Comparison of ENCODE assay signal across 14 cellular contexts in the genomic region with DNA sequence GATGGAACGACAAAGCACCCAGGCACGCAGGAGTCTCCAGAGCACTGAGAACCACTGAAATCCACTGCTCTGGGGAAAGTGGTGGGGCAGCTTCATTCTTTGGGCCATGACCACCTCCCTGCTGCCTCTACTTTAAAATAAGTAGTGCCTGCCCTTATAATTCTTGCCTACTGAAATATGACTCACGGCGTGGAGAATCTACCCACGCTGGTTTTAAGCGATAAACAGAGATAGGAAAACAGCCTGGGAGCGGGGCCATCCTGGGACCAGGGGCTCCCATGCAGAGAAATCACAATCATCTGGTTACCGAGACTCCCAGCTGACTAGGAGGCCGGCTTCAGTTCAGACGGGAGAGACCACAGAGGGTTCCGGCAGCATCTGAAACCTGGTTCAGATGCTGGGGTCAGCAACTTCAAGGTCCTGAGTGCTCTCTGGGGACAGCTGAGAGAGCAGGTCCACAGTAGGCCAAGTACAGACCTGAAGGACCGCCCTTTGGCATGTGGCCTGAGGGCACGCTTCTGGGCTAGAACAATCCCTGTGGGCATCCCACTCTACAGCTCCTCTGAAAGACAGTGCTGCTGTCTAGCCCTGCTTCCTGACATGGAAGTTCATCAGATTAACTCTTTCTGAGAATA. TPM values are rescaled to one million over a fixed set of nuclear protein-coding genes. Genes with fewer than 3 reads are reported as not detected.
DNase-seq lines count a peak whose midpoint lies in the region; ATAC-seq, FAIRE-seq and TF ChIP-seq lines count a peak whose summit lies in the region.
"Had no signal": no experiment of that assay in that cellular context is flagged by ENCODE, and none has a peak within 500 bp of the region (broad histone marks: within the 10 kb centered on the region; RNA-seq: fewer than 3 reads in every experiment).

No MANE protein-coding gene starts in this region.

- whole genome bisulfite sequencing in HepG2 (ENCODE audit: low lambda C conversion rate) = 99% methylated on average over 10 of the region's 13 CpGs

- H2AFZ ChIP-seq in MM.1S (ENCODE audit: low read length) (no peak overlapping the region), HepG2 (ENCODE audit: low read length) (no peak overlapping the region)

- H3F3A ChIP-seq in MM.1S (ENCODE audit: insufficient read depth, low read length) = peaks cover 12% of the 10 kb centered on the region

- POLR2A ChIA-PET in HepG2 (lab: Yijun Ruan, JAX) = no interaction called here

- H3K27ac ChIP-seq in MM.1S (ENCODE audit: low read length) (peak overlapping the region; percentile 48; the same call in 1 of the 2 replicates), caudate nucleus (ENCODE audit: low read depth, low read length) (peak overlapping the region; percentile 52), HepG2 (ENCODE audit: extremely low read length, insufficient read depth, low read length) (peak overlapping the region; percentile 10), subcutaneous abdominal adipose tissue (ENCODE audit: low read depth, low read length) (peak overlapping the region; percentile 25)

- intact Hi-C loops in HepG2 (cut with micrococcal nuclease; ENCODE audit: unreplicated experiment) = no loop called here

- H4K20me1 ChIP-seq in MM.1S (ENCODE audit: insufficient read depth, low read length) = no peaks in the 10 kb centered on the region
- H4K20me1 ChIP-seq in HepG2 (ENCODE audit: insufficient read depth, low read length) = peaks cover 4% of the 10 kb centered on the region; the same call in 1 of the 2 replicates

- H3K9me3 ChIP-seq in MM.1S (replicated peaks; ENCODE audit: insufficient read depth, low read length) = no peaks in the 10 kb centered on the region
- H3K9me3 ChIP-seq in HepG2 (ENCODE audit: low read length) = no peaks in the 10 kb centered on the region
- H3K9me3 ChIP-seq in subcutaneous abdominal adipose tissue (ENCODE audit: control insufficient read depth in 5 of 5, low read length in 5 of 5) = no peaks in the 10 kb centered on the region
- H3K9me3 ChIP-seq: Caco-2, Peyer's patch had no signal

- no peak overlapping the region for H3K9ac ChIP-seq in MM.1S (ENCODE audit: low read length)
- no peak overlapping the region for H3K9ac ChIP-seq in HepG2 (ENCODE audit: insufficient read depth, low read depth, low read length)
- peak overlapping the region in 1 of 5 donors; percentile 10 for H3K9ac ChIP-seq in subcutaneous abdominal adipose tissue (ENCODE audit: low read length in 5 of 5)

- no peak overlapping the region for H3K4me3 ChIP-seq in MM.1S (ENCODE audit: low read length)
- no peak overlapping the region for H3K4me3 ChIP-seq in HepG2 (replicated peaks in 1 of 3; ENCODE audit: insufficient read depth in 1 of 3, low read depth in 2 of 3, low read length in 3 of 3)
- H3K4me3 ChIP-seq in subcutaneous abdominal adipose tissue (ENCODE audit: low read depth in 1 of 5, low read length in 5 of 5) = no peak overlapping the region
- H3K4me3 ChIP-seq: Peyer's patch had no signal

- CTCF ChIA-PET in HepG2 (lab: Yijun Ruan, JAX; ENCODE audit: low intra/inter-chr PET ratio, low total read pairs) = interaction anchor here (1.1 kb wide), 1 partner anchor 8 kb away, joined by 4 read pairs; a partner anchor contains a TSS

- TF ChIP-seq CTCF in MM.1S (IDR thresholded peaks at IDR 0.05; ENCODE audit: low read length) (no peak), HepG2 (CRISPR knock-in tag; IDR thresholded peaks at IDR 0.05) (no peak)

- DNase-seq in MM.1S (peak; percentile 71), caudate nucleus (lab: John Stamatoyannopoulos, UW) (no peak), HepG2 (ENCODE audit: low spot score) (no peak), mucosa of gallbladder (ENCODE audit: low spot score) (no peak)
- DNase-seq in activated CD4-positive, CD25-positive, alpha-beta regulatory T cell (lab: John Stamatoyannopoulos, UW) = no peak
- DNase-seq: Caco-2, IMR-90, NCI-H1417, NCI-H2029, NCI-H2171 treated with DMSO at 0.1 percent for 48 hours, NCI-H82 had no signal

- H3K9me2 ChIP-seq in MM.1S (replicated peaks; ENCODE audit: insufficient read depth, low read length) = no peaks in the 10 kb centered on the region

- H3K4me2 ChIP-seq in MM.1S (ENCODE audit: low read depth, low read length) (peak overlapping the region; percentile 14; the same call in 1 of the 2 replicates), HepG2 (ENCODE audit: low read depth, low read length) (no peak overlapping the region)

- H3K27me3 ChIP-seq in MM.1S (replicated peaks; ENCODE audit: insufficient read depth, low read length) = no peaks in the 10 kb centered on the region
- H3K27me3 ChIP-seq in HepG2 (ENCODE audit: control insufficient read depth in 1 of 2, insufficient read depth in 2 of 2, low read length in 2 of 2) = no peaks in the 10 kb centered on the region
- H3K27me3 ChIP-seq in subcutaneous abdominal adipose tissue (ENCODE audit: control insufficient read depth in 5 of 5, insufficient read depth in 4 of 5, low read length in 5 of 5) = no peaks in the 10 kb centered on the region
- H3K27me3 ChIP-seq: Peyer's patch had no signal

- TF ChIP-seq EP300 in HepG2 (IDR thresholded peaks at IDR 0.05; ENCODE audit: low read depth in 2 of 2, low read length in 2 of 2) (no peak), HepG2 (CRISPR knock-in tag; IDR thresholded peaks at IDR 0.05; ENCODE audit: borderline replicate concordance) (no peak)

- TF ChIP-seq RAD21 in HepG2 (CRISPR knock-in tag; IDR thresholded peaks at IDR 0.05) = no peak

- in situ Hi-C loops in HepG2 (cut with HindIII; ENCODE audit: extremely low pct_ligation_motif_present, low pct_unique_long_range_greater_than_20kb) = loop anchor here (5.0 kb wide), 1 partner anchor 36 kb away; no protein-coding TSS in a partner anchor

- ATAC-seq in HepG2 (no peak), GM21717 (IDR thresholded peaks at IDR 0.05; ENCODE audit: unreplicated experiment) (no peak)

- H3K36me3 ChIP-seq in MM.1S (replicated peaks; ENCODE audit: insufficient read depth, low read length) (peaks cover 23% of the 10 kb centered on the region), HepG2 (replicated peaks in 1 of 2; ENCODE audit: control insufficient read depth in 1 of 2, insufficient read depth in 2 of 2, low read length in 2 of 2) (peaks cover 35 to 84% of the 10 kb centered on the region in 2 experiments), subcutaneous abdominal adipose tissue (ENCODE audit: control insufficient read depth in 5 of 5, insufficient read depth in 5 of 5, low read length in 5 of 5) (peaks cover 24 to 98% (median 93%) of the 10 kb centered on the region in 5 donors)

- H3K79me2 ChIP-seq in MM.1S (ENCODE audit: low read length) (peaks cover 27% of the 10 kb centered on the region), HepG2 (ENCODE audit: insufficient read depth, low read length) (no peaks in the 10 kb centered on the region)

- BruUV-seq in HepG2 (replicated peaks; lab: Mats Ljungman, UMichigan) = no TSS peak

- no peak for FAIRE-seq in HepG2 (lab: Jason Lieb, UNC)

- peaks cover 24% of the 10 kb centered on the region for H3K4me1 ChIP-seq in MM.1S (ENCODE audit: low read length)
- peaks cover 61% of the 10 kb centered on the region for H3K4me1 ChIP-seq in HepG2 (ENCODE audit: insufficient read depth, low read length)
- H3K4me1 ChIP-seq in subcutaneous abdominal adipose tissue (ENCODE audit: control insufficient read depth in 5 of 5, insufficient read depth in 5 of 5, low read length in 5 of 5) = peaks cover 0 to 29% (median 0%) of the 10 kb centered on the region in 5 donors
- H3K4me1 ChIP-seq: Caco-2 had no signal

- no peak for TF ChIP-seq POLR2A in HepG2 (IDR thresholded peaks at IDR 0.05; ENCODE audit: insufficient read depth in 1 of 2, low read depth in 2 of 2, low read length in 2 of 2)

RNA-seq across cellular contexts. Expression of a gene that starts 8.6 kb away (rescaled TPM):
- total RNA-seq in HepG2 (2016; rRNA removed; fragmentation: Illumina TruSeq; extraction: Trizol) (7.6 and 12.6 TPM in 2 replicates), mucosa of gallbladder (10.9 TPM)
- 3.8 and 4.4 TPM in 2 replicates for total RNA-seq in HepG2 (2016; cell fraction: cytosol; rRNA removed; fragmentation: Illumina TruSeq; extraction: Trizol; ENCODE audit: low read depth)
- total RNA-seq in HepG2 (2016; cell fraction: insoluble cytoplasmic fraction; rRNA removed; fragmentation: Illumina TruSeq; extraction: Trizol) = 6.5 and 14.0 TPM in 2 replicates
- total RNA-seq in HepG2 (2016; cell fraction: membrane; rRNA removed; fragmentation: Illumina TruSeq; extraction: Trizol) = 8.0 and 9.3 TPM in 2 replicates
- 9.7 and 11.6 TPM in 2 replicates for total RNA-seq in HepG2 (2016; cell fraction: nucleus; rRNA removed; fragmentation: Illumina TruSeq; extraction: Trizol)
- polyA plus RNA-seq in HepG2 (2011; rRNA removed) = 11.8 and 14.9 TPM in 2 replicates
- 17.3 and 17.4 TPM in 2 replicates for polyA plus RNA-seq in HepG2 (2011; cell fraction: cytosol; rRNA removed)
- 8.7 and 11.2 TPM in 2 replicates for polyA plus RNA-seq in HepG2 (2011; cell fraction: nucleus; rRNA removed)
- 3.6 and 6.3 TPM in 2 replicates for polyA plus RNA-seq in HepG2 (2012)
- 4.0 and 5.3 TPM in 2 replicates for polyA plus RNA-seq in HepG2 (2016; cell fraction: cytosol; fragmentation: Illumina TruSeq; extraction: Trizol; ENCODE audit: low read depth)
- polyA plus RNA-seq in HepG2 (2016; cell fraction: insoluble cytoplasmic fraction; fragmentation: Illumina TruSeq; extraction: Trizol; ENCODE audit: low read depth) = 8.0 and 9.0 TPM in 2 replicates
- 7.0 and 7.5 TPM in 2 replicates for polyA plus RNA-seq in HepG2 (2016; cell fraction: membrane; fragmentation: Illumina TruSeq; extraction: Trizol; ENCODE audit: low read depth)
- polyA plus RNA-seq in HepG2 (2016; cell fraction: nucleus; fragmentation: Illumina TruSeq; extraction: Trizol; ENCODE audit: insufficient read depth, low read depth) = 20.2 and 21.1 TPM in 2 replicates
- 15.0 and 24.2 TPM in 2 replicates for polyA minus RNA-seq in HepG2 (2011; rRNA and poly(A)+ RNA removed; ENCODE audit: low replicate concordance)
- 5.9 and 8.7 TPM in 2 replicates for polyA minus RNA-seq in HepG2 (2011; cell fraction: cytosol; rRNA and poly(A)+ RNA removed)
- 5.2 and 7.8 TPM in 2 replicates for polyA minus RNA-seq in HepG2 (2011; cell fraction: nucleus; rRNA and poly(A)+ RNA removed)

RNA-seq across cellular contexts. Expression of a gene that starts 14.0 kb away (rescaled TPM):
- total RNA-seq in HepG2 (2016; rRNA removed; fragmentation: Illumina TruSeq; extraction: Trizol) = 54.3 and 60.7 TPM in 2 replicates
- 21.0 and 27.1 TPM in 2 replicates for total RNA-seq in HepG2 (2016; cell fraction: cytosol; rRNA removed; fragmentation: Illumina TruSeq; extraction: Trizol; ENCODE audit: low read depth)
- total RNA-seq in HepG2 (2016; cell fraction: insoluble cytoplasmic fraction; rRNA removed; fragmentation: Illumina TruSeq; extraction: Trizol) = 53.0 and 55.0 TPM in 2 replicates
- 55.4 and 58.7 TPM in 2 replicates for total RNA-seq in HepG2 (2016; cell fraction: membrane; rRNA removed; fragmentation: Illumina TruSeq; extraction: Trizol)
- 31.5 and 32.6 TPM in 2 replicates for total RNA-seq in HepG2 (2016; cell fraction: nucleus; rRNA removed; fragmentation: Illumina TruSeq; extraction: Trizol)
- 54.5 and 60.6 TPM in 2 replicates for polyA plus RNA-seq in HepG2 (2011; rRNA removed)
- polyA plus RNA-seq in HepG2 (2011; cell fraction: cytosol; rRNA removed) = 66.4 and 77.9 TPM in 2 replicates
- polyA plus RNA-seq in HepG2 (2011; cell fraction: nucleus; rRNA removed) = 62.5 and 67.8 TPM in 2 replicates
- polyA plus RNA-seq in HepG2 (2012) = 42.3 and 50.0 TPM in 2 replicates
- 27.5 and 28.8 TPM in 2 replicates for polyA plus RNA-seq in HepG2 (2016; cell fraction: cytosol; fragmentation: Illumina TruSeq; extraction: Trizol; ENCODE audit: low read depth)
- polyA plus RNA-seq in HepG2 (2016; cell fraction: insoluble cytoplasmic fraction; fragmentation: Illumina TruSeq; extraction: Trizol; ENCODE audit: low read depth) = 48.1 and 64.0 TPM in 2 replicates
- 49.0 and 54.8 TPM in 2 replicates for polyA plus RNA-seq in HepG2 (2016; cell fraction: membrane; fragmentation: Illumina TruSeq; extraction: Trizol; ENCODE audit: low read depth)
- 64.4 and 67.0 TPM in 2 replicates for polyA plus RNA-seq in HepG2 (2016; cell fraction: nucleus; fragmentation: Illumina TruSeq; extraction: Trizol; ENCODE audit: insufficient read depth, low read depth)
- polyA minus RNA-seq in HepG2 (2011; rRNA and poly(A)+ RNA removed; ENCODE audit: low replicate concordance) = 124 and 166 TPM in 2 replicates
- polyA minus RNA-seq in HepG2 (2011; cell fraction: cytosol; rRNA and poly(A)+ RNA removed) = 35.9 and 59.2 TPM in 2 replicates
- 14.0 and 19.0 TPM in 2 replicates for polyA minus RNA-seq in HepG2 (2011; cell fraction: nucleus; rRNA and poly(A)+ RNA removed)
- total RNA-seq in mucosa of gallbladder = 113 TPM

RNA-seq across cellular contexts. Expression of a gene that starts 39.8 kb away (rescaled TPM):
- total RNA-seq in HepG2 (2016; rRNA removed; fragmentation: Illumina TruSeq; extraction: Trizol) = 9.8 and 10.0 TPM in 2 replicates
- 38.8 and 40.7 TPM in 2 replicates for total RNA-seq in HepG2 (2016; cell fraction: cytosol; rRNA removed; fragmentation: Illumina TruSeq; extraction: Trizol; ENCODE audit: low read depth)
- 6.6 and 12.3 TPM in 2 replicates for total RNA-seq in HepG2 (2016; cell fraction: insoluble cytoplasmic fraction; rRNA removed; fragmentation: Illumina TruSeq; extraction: Trizol)
- total RNA-seq in HepG2 (2016; cell fraction: membrane; rRNA removed; fragmentation: Illumina TruSeq; extraction: Trizol) = 20.1 and 21.2 TPM in 2 replicates
- total RNA-seq in HepG2 (2016; cell fraction: nucleus; rRNA removed; fragmentation: Illumina TruSeq; extraction: Trizol) = 11.6 and 13.5 TPM in 2 replicates
- polyA plus RNA-seq in HepG2 (2011; rRNA removed) = 17.1 and 23.9 TPM in 2 replicates
- polyA plus RNA-seq in HepG2 (2011; cell fraction: cytosol; rRNA removed) = 9.0 and 10.2 TPM in 2 replicates
- polyA plus RNA-seq in HepG2 (2011; cell fraction: nucleus; rRNA removed) = 40.3 and 44.7 TPM in 2 replicates
- 12.4 and 17.6 TPM in 2 replicates for polyA plus RNA-seq in HepG2 (2012)
- 2.7 and 2.8 TPM in 2 replicates for polyA plus RNA-seq in HepG2 (2016; cell fraction: cytosol; fragmentation: Illumina TruSeq; extraction: Trizol; ENCODE audit: low read depth)
- polyA plus RNA-seq in HepG2 (2016; cell fraction: insoluble cytoplasmic fraction; fragmentation: Illumina TruSeq; extraction: Trizol; ENCODE audit: low read depth) = 11.3 and 15.3 TPM in 2 replicates
- 9.9 and 10.4 TPM in 2 replicates for polyA plus RNA-seq in HepG2 (2016; cell fraction: membrane; fragmentation: Illumina TruSeq; extraction: Trizol; ENCODE audit: low read depth)
- 39.1 and 44.1 TPM in 2 replicates for polyA plus RNA-seq in HepG2 (2016; cell fraction: nucleus; fragmentation: Illumina TruSeq; extraction: Trizol; ENCODE audit: insufficient read depth, low read depth)
- 32.1 and 43.1 TPM in 2 replicates for polyA minus RNA-seq in HepG2 (2011; rRNA and poly(A)+ RNA removed; ENCODE audit: low replicate concordance)
- polyA minus RNA-seq in HepG2 (2011; cell fraction: cytosol; rRNA and poly(A)+ RNA removed) = 13.8 and 18.0 TPM in 2 replicates
- 23.6 and 28.2 TPM in 2 replicates for polyA minus RNA-seq in HepG2 (2011; cell fraction: nucleus; rRNA and poly(A)+ RNA removed)
- total RNA-seq in mucosa of gallbladder = 44.5 TPM

RNA-seq across cellular contexts. Expression of a gene that starts 56.7 kb away (rescaled TPM):
- 46.9 and 50.7 TPM in 2 replicates for total RNA-seq in HepG2 (2016; rRNA removed; fragmentation: Illumina TruSeq; extraction: Trizol)
- total RNA-seq in HepG2 (2016; cell fraction: cytosol; rRNA removed; fragmentation: Illumina TruSeq; extraction: Trizol; ENCODE audit: low read depth) = 8.5 and 10.0 TPM in 2 replicates
- total RNA-seq in HepG2 (2016; cell fraction: insoluble cytoplasmic fraction; rRNA removed; fragmentation: Illumina TruSeq; extraction: Trizol) = 48.8 and 50.6 TPM in 2 replicates
- total RNA-seq in HepG2 (2016; cell fraction: membrane; rRNA removed; fragmentation: Illumina TruSeq; extraction: Trizol) = 17.1 and 19.7 TPM in 2 replicates
- total RNA-seq in HepG2 (2016; cell fraction: nucleus; rRNA removed; fragmentation: Illumina TruSeq; extraction: Trizol) = 28.7 and 36.3 TPM in 2 replicates
- polyA plus RNA-seq in HepG2 (2011; rRNA removed) = 72.2 and 73.5 TPM in 2 replicates
- polyA plus RNA-seq in HepG2 (2011; cell fraction: cytosol; rRNA removed) = 72.3 and 85.9 TPM in 2 replicates
- polyA plus RNA-seq in HepG2 (2011; cell fraction: nucleus; rRNA removed) = 55.6 and 60.0 TPM in 2 replicates
- polyA plus RNA-seq in HepG2 (2012) = 42.4 and 45.1 TPM in 2 replicates
- 13.8 and 14.3 TPM in 2 replicates for polyA plus RNA-seq in HepG2 (2016; cell fraction: cytosol; fragmentation: Illumina TruSeq; extraction: Trizol; ENCODE audit: low read depth)
- 78.5 and 84.9 TPM in 2 replicates for polyA plus RNA-seq in HepG2 (2016; cell fraction: insoluble cytoplasmic fraction; fragmentation: Illumina TruSeq; extraction: Trizol; ENCODE audit: low read depth)
- polyA plus RNA-seq in HepG2 (2016; cell fraction: membrane; fragmentation: Illumina TruSeq; extraction: Trizol; ENCODE audit: low read depth) = 24.1 and 26.2 TPM in 2 replicates
- 72.4 and 76.9 TPM in 2 replicates for polyA plus RNA-seq in HepG2 (2016; cell fraction: nucleus; fragmentation: Illumina TruSeq; extraction: Trizol; ENCODE audit: insufficient read depth, low read depth)
- polyA minus RNA-seq in HepG2 (2011; rRNA and poly(A)+ RNA removed; ENCODE audit: low replicate concordance) = 142 and 176 TPM in 2 replicates
- polyA minus RNA-seq in HepG2 (2011; cell fraction: cytosol; rRNA and poly(A)+ RNA removed) = 44.2 and 52.7 TPM in 2 replicates
- polyA minus RNA-seq in HepG2 (2011; cell fraction: nucleus; rRNA and poly(A)+ RNA removed) = 29.7 and 30.6 TPM in 2 replicates
- total RNA-seq in mucosa of gallbladder = 33.6 TPM
